In genomic region chr4:170027181-170027829, GRCh38 we compare ENCODE assay signal across 8 cellular contexts. TPM values are rescaled to one million over a fixed set of nuclear protein-coding genes. Genes with fewer than 3 reads are reported as not detected.
DNase-seq lines count a peak whose midpoint lies in the region; ATAC-seq and TF ChIP-seq lines count a peak whose summit lies in the region.

No MANE protein-coding gene starts in this region.

- ATAC-seq in GM19328 (IDR thresholded peaks at IDR 0.05; ENCODE audit: unreplicated experiment): peak; percentile 60
- ATAC-seq in HG03457 (IDR thresholded peaks at IDR 0.05; ENCODE audit: unreplicated experiment): peak; percentile 60
- ATAC-seq in activated CD8-positive, alpha-beta T cell treated with anti-CD3 and anti-CD28 coated beads for 36 hours: peak; percentile 85

- CTCF ChIA-PET in activated CD8-positive, alpha-beta T cell treated with anti-CD3 and anti-CD28 coated beads for 36 hours (lab: Charles Lee): no interaction called here

- H3K9me3 ChIP-seq in BE2C (0 out of 2 replicates have a peak, but pooled peaks cover 4% of the 10 kb centered on the region), liver (ENCODE audit: control insufficient read depth in 4 of 4, low read length in 3 of 4) (no peaks in the 10 kb centered on the region)

- H3K4me1 ChIP-seq in BE2C: no peaks in the 10 kb centered on the region
- peaks cover 0 to 22% (median 7%) of the 10 kb centered on the region in 4 donors for H3K4me1 ChIP-seq in liver (ENCODE audit: control insufficient read depth in 4 of 4, insufficient read depth in 4 of 4, low read length in 3 of 4)

- intact Hi-C loops in activated CD8-positive, alpha-beta T cell treated with anti-CD3 and anti-CD28 coated beads for 36 hours (cut with micrococcal nuclease): loop anchor here (10.0 kb wide), 1 partner anchor 413 kb away; the partner anchor contains the start of gene NEK1

- peak; percentile 40 to 63 for TF ChIP-seq RAD21 in liver (IDR thresholded peaks at IDR 0.05)

- H3K4me1 Mint-ChIP-seq in activated CD8-positive, alpha-beta T cell treated with anti-CD3 and anti-CD28 coated beads for 36 hours (ENCODE audit: low read depth): peaks cover 3% of the 10 kb centered on the region

- H3K27me3 Mint-ChIP-seq in activated CD8-positive, alpha-beta T cell treated with anti-CD3 and anti-CD28 coated beads for 36 hours: peaks cover 19% of the 10 kb centered on the region

- H3K9me3 Mint-ChIP-seq in activated CD8-positive, alpha-beta T cell treated with anti-CD3 and anti-CD28 coated beads for 36 hours: peaks cover 4% of the 10 kb centered on the region

- DNase-seq in BE2C: peak; percentile 94
- DNase-seq in NCI-H526 treated with DMSO at 0.1 percent for 48 hours (lab: John Stamatoyannopoulos, UW): peak; percentile 93
- DNase-seq in activated CD8-positive, alpha-beta T cell treated with anti-CD3 and anti-CD28 coated beads for 36 hours: peak; percentile 94
- peak; percentile 95 for DNase-seq in ecto neural progenitor cell (ENCODE audit: low spot score)
- peak; percentile 82 for DNase-seq in stimulated activated CD4-positive, alpha-beta T cell treated with anti-CD3 and anti-CD28 coated beads, Interleukin-2, amount 100 ng/mL, for 4 hours (ENCODE audit: low read depth)

- H3K27me3 ChIP-seq in BE2C (peaks cover 14% of the 10 kb centered on the region), liver (ENCODE audit: control insufficient read depth in 4 of 4, insufficient read depth in 4 of 4, low read length in 3 of 4) (no peaks in the 10 kb centered on the region)

- WGBS in liver: 4% methylated on average over 37 of the region's 37 CpGs

- POLR2A ChIA-PET in activated CD8-positive, alpha-beta T cell treated with anti-CD3 and anti-CD28 coated beads for 36 hours (lab: Charles Lee): interaction anchor here (1.1 kb wide), 2 partner anchors 12 to 415 kb away, joined by 3 read pairs; partner anchors contain the start of gene NEK1

- H3K4me3 ChIP-seq in BE2C (ENCODE audit: low read depth, low read length): peak overlapping the region; percentile 86
- H3K4me3 ChIP-seq in liver (ENCODE audit: low read depth in 1 of 3, low read length in 3 of 3): peak overlapping the region; percentile 37 to 93 (median 77)

- peak overlapping the region; percentile 81 for H3K4me3 Mint-ChIP-seq in activated CD8-positive, alpha-beta T cell treated with anti-CD3 and anti-CD28 coated beads for 36 hours

- H3K27ac ChIP-seq in liver (ENCODE audit: low read depth in 1 of 2, low read length in 2 of 2): peak overlapping the region; percentile 52 to 73

- H3K9ac ChIP-seq in liver (ENCODE audit: low read depth in 1 of 2, low read length in 2 of 2): no peak overlapping the region

- peaks cover 2% of the 10 kb centered on the region for H3K36me3 Mint-ChIP-seq in activated CD8-positive, alpha-beta T cell treated with anti-CD3 and anti-CD28 coated beads for 36 hours (ENCODE audit: low read depth)

- TF ChIP-seq CTCF in BE2C (IDR thresholded peaks at IDR 0.05; ENCODE audit: low read depth, low read length): no peak
- TF ChIP-seq CTCF in activated CD8-positive, alpha-beta T cell treated with anti-CD3 and anti-CD28 coated beads for 36 hours (IDR thresholded peaks at IDR 0.05): no peak
- no peak for TF ChIP-seq CTCF in liver (IDR thresholded peaks at IDR 0.05; ENCODE audit: low read depth, low read length, missing input control)

- H3K36me3 ChIP-seq in BE2C: no peaks in the 10 kb centered on the region
- no peaks in the 10 kb centered on the region for H3K36me3 ChIP-seq in liver (ENCODE audit: control insufficient read depth in 4 of 4, insufficient read depth in 3 of 4, low read depth in 1 of 4, low read length in 3 of 4)

- H3K27ac Mint-ChIP-seq in activated CD8-positive, alpha-beta T cell treated with anti-CD3 and anti-CD28 coated beads for 36 hours: peak overlapping the region; percentile 76

TF ChIP-seq in liver, 16 proteins besides CTCF, POLR2A, EP300 and RAD21:
- TF ChIP-seq YY1 (IDR thresholded peaks at IDR 0.05): peak; percentile 88
- TF ChIP-seq EGR1 (IDR thresholded peaks at IDR 0.05; ENCODE audit: low read depth in 2 of 2): no peak
- TF ChIP-seq HNF4G (IDR thresholded peaks at IDR 0.05): peak; percentile 47
- peak in 1 of 2 donors; percentile 66 for TF ChIP-seq GABPA (IDR thresholded peaks at IDR 0.05 in 1 of 2, conservative IDR thresholded peaks at IDR 0.05 in 1 of 2)
- peak; percentile 91 for TF ChIP-seq NR2F2 (IDR thresholded peaks at IDR 0.05)
- peak; percentile 86 for TF ChIP-seq HNF4A (conservative IDR thresholded peaks at IDR 0.05)
- TF ChIP-seq ZBTB33 (IDR thresholded peaks at IDR 0.05): peak; percentile 75
- no peak for TF ChIP-seq JUND (IDR thresholded peaks at IDR 0.05)
- TF ChIP-seq MAX (IDR thresholded peaks at IDR 0.05): peak; percentile 100
- no peak for TF ChIP-seq FOXA2 (IDR thresholded peaks at IDR 0.05)
- TF ChIP-seq ATF3 (IDR thresholded peaks at IDR 0.05): peak; percentile 34
- no peak for TF ChIP-seq REST (IDR thresholded peaks at IDR 0.05)
- TF ChIP-seq RXRA (IDR thresholded peaks at IDR 0.05): peak; percentile 90 to 96
- TF ChIP-seq SP1 (IDR thresholded peaks at IDR 0.05): peak; percentile 89

RNA-seq across cellular contexts. Expression of gene MFAP3L, which starts 1.1 kb away (rescaled TPM):
- polyA plus RNA-seq in BE2C (2012; ENCODE audit: insufficient read depth, insufficient read length, low read depth): 2.1 TPM
- total RNA-seq in activated CD8-positive, alpha-beta T cell treated with anti-CD3 and anti-CD28 coated beads for 36 hours: under 1 TPM; 0.68 to 0.85 TPM
- 100 to 1,000 TPM in 1 of 2 donors, 10 to 100 TPM in 1; 16.5 to 102 TPM for total RNA-seq in liver
- 10 to 100 TPM; 18.3 to 18.6 TPM for polyA plus RNA-seq in liver

Comparison
In these comparisons a context has a peak if more than half of its experiments do, and no peak if none do; other contexts are left out.
1. Peak in every context shown above with its lines: DNase-seq, ATAC-seq, H3K4me3 ChIP-seq and H3K27ac ChIP-seq.
2. RNA of gene MFAP3L, which starts 1.1 kb away (total RNA-seq): 16.5 to 102 TPM in liver; 0.68 to 0.85 TPM in activated CD8-positive, alpha-beta T cell treated with anti-CD3 and anti-CD28 coated beads for 36 hours; every median in the first group is over 4 times any median in the second.